In the genomic region with DNA sequence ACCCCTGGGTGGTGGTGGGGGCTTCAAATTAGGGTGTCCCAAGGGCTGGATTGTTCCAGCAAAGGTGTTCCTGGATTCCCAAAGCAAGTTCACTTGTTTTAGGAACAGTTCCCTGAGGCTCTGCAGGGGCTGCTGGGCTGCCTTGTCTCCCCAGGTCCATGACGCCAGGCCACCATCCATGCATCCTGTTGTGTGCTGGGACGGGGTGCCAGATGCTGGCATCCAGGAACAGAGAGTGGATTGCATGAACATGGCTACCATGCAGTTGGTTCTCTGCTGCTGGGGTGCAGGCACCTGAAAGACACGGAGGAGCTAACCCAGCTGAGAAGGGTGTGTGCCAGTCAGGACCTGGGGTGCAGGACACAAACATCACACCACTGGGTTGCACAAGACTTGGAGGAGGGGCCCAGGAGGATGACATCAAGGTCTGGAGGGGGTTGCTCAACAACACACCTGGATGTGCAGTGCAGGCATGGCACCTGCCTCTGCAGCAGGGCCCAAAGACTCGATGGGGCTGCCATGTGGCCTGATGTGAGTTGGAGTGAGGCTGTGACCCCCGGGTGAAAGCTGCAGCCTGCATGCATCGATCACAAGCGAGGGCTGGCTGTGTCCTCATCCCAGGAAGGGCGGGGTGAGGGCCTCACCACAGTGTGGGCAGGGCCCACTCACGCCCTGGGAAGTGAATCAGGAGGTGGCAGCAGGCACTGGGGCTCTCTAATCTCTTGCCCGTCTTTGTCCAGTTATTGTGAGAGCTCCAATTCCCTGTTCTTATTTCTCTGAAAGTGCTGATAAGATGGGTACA, we compare ENCODE assay signal across 8 cellular contexts.
DNase-seq lines count a peak whose midpoint lies in the region; ATAC-seq and TF ChIP-seq lines count a peak whose summit lies in the region.

No MANE protein-coding gene starts in this region.

- TF ChIP-seq CTCF in CD14-positive monocyte (IDR thresholded peaks at IDR 0.05) (no peak), HEK293 (tag by site-specific recombination; IDR thresholded peaks at IDR 0.05) (no peak), liver (IDR thresholded peaks at IDR 0.05; ENCODE audit: low read depth, low read length, missing input control) (no peak)

- H3K36me3 ChIP-seq in HEK293 (ENCODE audit: control insufficient read depth in 2 of 2, insufficient read depth in 1 of 2, low read length in 2 of 2) (no peaks in the 10 kb centered on the region), liver (ENCODE audit: control insufficient read depth in 4 of 4, insufficient read depth in 3 of 4, low read depth in 1 of 4, low read length in 3 of 4) (no peaks in the 10 kb centered on the region), H7 (replicated peaks; ENCODE audit: control insufficient read depth, insufficient read depth, low read length) (no peaks in the 10 kb centered on the region)

- no peaks in the 10 kb centered on the region for H3K36me3 Mint-ChIP-seq in CD14-positive monocyte
- no peaks in the 10 kb centered on the region for H3K36me3 Mint-ChIP-seq in activated T-cell treated with anti-CD3 and anti-CD28 coated beads, Interleukin-2, amount 50 U/mL, for 24 hours (ENCODE audit: low read depth)

- intact Hi-C loops in CD14-positive monocyte (cut with micrococcal nuclease), result no loop called here

- H3K4me3 Mint-ChIP-seq in CD14-positive monocyte, result peak overlapping the region in 1 of 2 donors; percentile 76
- no peak overlapping the region for H3K4me3 Mint-ChIP-seq in activated T-cell treated with anti-CD3 and anti-CD28 coated beads, Interleukin-2, amount 50 U/mL, for 24 hours

- no peaks in the 10 kb centered on the region for H3K27me3 ChIP-seq in liver (ENCODE audit: control insufficient read depth in 4 of 4, insufficient read depth in 4 of 4, low read length in 3 of 4)
- no peaks in the 10 kb centered on the region for H3K27me3 ChIP-seq in H7 (ENCODE audit: control insufficient read depth, insufficient read depth, low read length)

- H3K4me3 ChIP-seq in HEK293 (ENCODE audit: low read depth, low read length), result no peak overlapping the region
- no peak overlapping the region for H3K4me3 ChIP-seq in liver (ENCODE audit: low read depth in 1 of 3, low read length in 3 of 3)
- H3K4me3 ChIP-seq in H7 (ENCODE audit: insufficient read depth, low read depth, low read length), result no peak overlapping the region

- H3K27ac ChIP-seq in HEK293 (ENCODE audit: extremely low read depth, low read depth, low read length) (no peak overlapping the region), liver (ENCODE audit: low read depth in 1 of 2, low read length in 2 of 2) (peak overlapping the region in 1 of 2 donors; percentile 47)

- H3K4me1 Mint-ChIP-seq in CD14-positive monocyte, result peaks cover 31% of the 10 kb centered on the region
- H3K4me1 Mint-ChIP-seq in activated T-cell treated with anti-CD3 and anti-CD28 coated beads, Interleukin-2, amount 50 U/mL, for 24 hours (ENCODE audit: low read depth), result peaks cover 56% of the 10 kb centered on the region

- no peak overlapping the region for H3K9ac ChIP-seq in liver (ENCODE audit: low read depth in 1 of 2, low read length in 2 of 2)

- peak in 1 of 2 donors; percentile 37 for TF ChIP-seq RAD21 in liver (IDR thresholded peaks at IDR 0.05)

- peak overlapping the region in 4 of 7 donors; percentile 14 to 76 (median 56) for H3K27ac Mint-ChIP-seq in CD14-positive monocyte
- H3K27ac Mint-ChIP-seq in activated T-cell treated with anti-CD3 and anti-CD28 coated beads, Interleukin-2, amount 50 U/mL, for 24 hours, result peak overlapping the region; percentile 2

- DNase-seq in CD14-positive monocyte (ENCODE audit: low spot score) (no peak), H7 (no peak), NCI-H2107 (lab: John Stamatoyannopoulos, UW) (no peak), NCI-H2029 treated with DMSO at 0.1 percent for 48 hours (lab: John Stamatoyannopoulos, UW) (no peak)
- no peak for DNase-seq in activated T-cell treated with anti-CD3 and anti-CD28 coated beads, Interleukin-2, amount 50 U/mL, for 24 hours

- CTCF ChIA-PET in HEK293 (lab: Yijun Ruan, JAX), result interaction anchor here (0.6 to 1.0 kb wide), 2 partner anchors 10 to 32 kb away, joined by 3 read pairs; no protein-coding TSS in a partner anchor

- H3K9me3 ChIP-seq in HEK293 (ENCODE audit: control insufficient read depth, insufficient read depth, low read depth, low read length), result no peaks in the 10 kb centered on the region
- no peaks in the 10 kb centered on the region for H3K9me3 ChIP-seq in liver (ENCODE audit: control insufficient read depth in 4 of 4, low read length in 3 of 4)

- ATAC-seq in GM18909 (IDR thresholded peaks at IDR 0.05; ENCODE audit: poor library complexity, unreplicated experiment), result no peak

- H3K9me3 Mint-ChIP-seq in CD14-positive monocyte, result peaks cover 0 to 5% (median 2%) of the 10 kb centered on the region in 7 donors
- no peaks in the 10 kb centered on the region for H3K9me3 Mint-ChIP-seq in activated T-cell treated with anti-CD3 and anti-CD28 coated beads, Interleukin-2, amount 50 U/mL, for 24 hours

- 54% methylated on average over 10 of the region's 10 CpGs for WGBS in liver

- no peaks in the 10 kb centered on the region for H3K4me1 ChIP-seq in HEK293 (ENCODE audit: control insufficient read depth, insufficient read depth, low read length)
- H3K4me1 ChIP-seq in liver (ENCODE audit: control insufficient read depth in 4 of 4, insufficient read depth in 4 of 4, low read length in 3 of 4), result peaks cover 0 to 15% (median 9%) of the 10 kb centered on the region in 4 donors

- POLR2A ChIA-PET in HEK293 (lab: Yijun Ruan, JAX), result interaction anchor here (0.8 kb wide), 1 partner anchor 100 kb away, joined by 4 read pairs; no protein-coding TSS in a partner anchor

- H3K27me3 Mint-ChIP-seq in CD14-positive monocyte (ENCODE audit: low read depth in 3 of 3), result peaks cover 2 to 6% (median 3%) of the 10 kb centered on the region in 3 donors
- H3K27me3 Mint-ChIP-seq in activated T-cell treated with anti-CD3 and anti-CD28 coated beads, Interleukin-2, amount 50 U/mL, for 24 hours, result no peaks in the 10 kb centered on the region

TF ChIP-seq in HEK293, 187 proteins besides CTCF, POLR2A, EP300 and RAD21:
- TF ChIP-seq ZNF324 (tag by site-specific recombination; IDR thresholded peaks at IDR 0.05) (no peak), BCL11B (tag by site-specific recombination; IDR thresholded peaks at IDR 0.05; ENCODE audit: low read depth) (no peak), KLF1 (tag by site-specific recombination; IDR thresholded peaks at IDR 0.05) (peak; percentile 80), YY1 (tag by site-specific recombination; IDR thresholded peaks at IDR 0.05) (no peak), ZFHX2 (tag by site-specific recombination; conservative IDR thresholded peaks at IDR 0.05) (peak; percentile 69), ZNF610 (tag by site-specific recombination; IDR thresholded peaks at IDR 0.05; ENCODE audit: borderline replicate concordance) (no peak), ZSCAN30 (tag by site-specific recombination; IDR thresholded peaks at IDR 0.05) (no peak), ZNF48 (tag by site-specific recombination; IDR thresholded peaks at IDR 0.05) (no peak), EGR2 (tag by site-specific recombination; IDR thresholded peaks at IDR 0.05; ENCODE audit: low read depth) (peak; percentile 65), ZNF626 (tag by site-specific recombination; IDR thresholded peaks at IDR 0.05) (no peak), ZNF140 (tag by site-specific recombination; IDR thresholded peaks at IDR 0.05) (no peak), ZFP3 (tag by site-specific recombination; IDR thresholded peaks at IDR 0.05; ENCODE audit: low read depth) (no peak)
TF ChIP-seq in HEK293: peak in this region for 3.

TF ChIP-seq in liver, 16 proteins besides CTCF, POLR2A, EP300 and RAD21 (continues in another document):
- TF ChIP-seq GABPA (IDR thresholded peaks at IDR 0.05 in 1 of 2, conservative IDR thresholded peaks at IDR 0.05 in 1 of 2) (no peak), YY1 (IDR thresholded peaks at IDR 0.05) (peak; percentile 51), HNF4G (IDR thresholded peaks at IDR 0.05) (no peak), JUND (IDR thresholded peaks at IDR 0.05) (peak in 1 of 2 donors; percentile 42), HNF4A (conservative IDR thresholded peaks at IDR 0.05) (peak; percentile 34 to 41), NR2F2 (IDR thresholded peaks at IDR 0.05) (no peak)
- TF ChIP-seq, protein P1, sequence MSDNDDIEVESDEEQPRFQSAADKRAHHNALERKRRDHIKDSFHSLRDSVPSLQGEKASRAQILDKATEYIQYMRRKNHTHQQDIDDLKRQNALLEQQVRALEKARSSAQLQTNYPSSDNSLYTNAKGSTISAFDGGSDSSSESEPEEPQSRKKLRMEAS (IDR thresholded peaks at IDR 0.05), result no peak
- TF ChIP-seq, protein P2, sequence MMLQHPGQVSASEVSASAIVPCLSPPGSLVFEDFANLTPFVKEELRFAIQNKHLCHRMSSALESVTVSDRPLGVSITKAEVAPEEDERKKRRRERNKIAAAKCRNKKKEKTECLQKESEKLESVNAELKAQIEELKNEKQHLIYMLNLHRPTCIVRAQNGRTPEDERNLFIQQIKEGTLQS (IDR thresholded peaks at IDR 0.05), result peak; percentile 18
- TF ChIP-seq, protein P3, sequence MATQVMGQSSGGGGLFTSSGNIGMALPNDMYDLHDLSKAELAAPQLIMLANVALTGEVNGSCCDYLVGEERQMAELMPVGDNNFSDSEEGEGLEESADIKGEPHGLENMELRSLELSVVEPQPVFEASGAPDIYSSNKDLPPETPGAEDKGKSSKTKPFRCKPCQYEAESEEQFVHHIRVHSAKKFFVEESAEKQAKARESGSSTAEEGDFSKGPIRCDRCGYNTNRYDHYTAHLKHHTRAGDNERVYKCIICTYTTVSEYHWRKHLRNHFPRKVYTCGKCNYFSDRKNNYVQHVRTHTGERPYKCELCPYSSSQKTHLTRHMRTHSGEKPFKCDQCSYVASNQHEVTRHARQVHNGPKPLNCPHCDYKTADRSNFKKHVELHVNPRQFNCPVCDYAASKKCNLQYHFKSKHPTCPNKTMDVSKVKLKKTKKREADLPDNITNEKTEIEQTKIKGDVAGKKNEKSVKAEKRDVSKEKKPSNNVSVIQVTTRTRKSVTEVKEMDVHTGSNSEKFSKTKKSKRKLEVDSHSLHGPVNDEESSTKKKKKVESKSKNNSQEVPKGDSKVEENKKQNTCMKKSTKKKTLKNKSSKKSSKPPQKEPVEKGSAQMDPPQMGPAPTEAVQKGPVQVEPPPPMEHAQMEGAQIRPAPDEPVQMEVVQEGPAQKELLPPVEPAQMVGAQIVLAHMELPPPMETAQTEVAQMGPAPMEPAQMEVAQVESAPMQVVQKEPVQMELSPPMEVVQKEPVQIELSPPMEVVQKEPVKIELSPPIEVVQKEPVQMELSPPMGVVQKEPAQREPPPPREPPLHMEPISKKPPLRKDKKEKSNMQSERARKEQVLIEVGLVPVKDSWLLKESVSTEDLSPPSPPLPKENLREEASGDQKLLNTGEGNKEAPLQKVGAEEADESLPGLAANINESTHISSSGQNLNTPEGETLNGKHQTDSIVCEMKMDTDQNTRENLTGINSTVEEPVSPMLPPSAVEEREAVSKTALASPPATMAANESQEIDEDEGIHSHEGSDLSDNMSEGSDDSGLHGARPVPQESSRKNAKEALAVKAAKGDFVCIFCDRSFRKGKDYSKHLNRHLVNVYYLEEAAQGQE (IDR thresholded peaks at IDR 0.05), result peak; percentile 83
